Comparison of ENCODE assay signal across 1 cellular context in the genomic region with DNA sequence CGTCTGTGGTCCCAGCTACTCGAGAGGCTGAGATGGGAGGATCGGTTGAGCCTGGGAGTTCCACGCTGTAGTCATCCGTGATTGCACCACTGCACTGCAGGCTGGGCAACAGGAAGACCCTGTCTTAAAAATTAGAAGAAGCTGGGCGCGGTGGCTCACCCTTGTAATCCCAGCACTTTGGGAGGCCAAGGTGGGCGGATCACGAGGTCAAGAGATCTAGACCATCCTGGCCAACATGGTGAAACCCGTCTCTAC.
A peak's percentile ranks its signal among the peaks of the same experiment; 100 is the strongest.
TF ChIP-seq lines count a peak whose summit lies in the region.

No MANE protein-coding gene starts in this region.

TF ChIP-seq in HEK293, 187 proteins besides CTCF, POLR2A, EP300 and RAD21:
- 0 out of 2 replicates have a peak, but pooled peaks have one; percentile 4 for TF ChIP-seq ZNF639 (tag by site-specific recombination; IDR thresholded peaks at IDR 0.05)
